In genomic region chr11:76208829-76209670, GRCh38 we compare ENCODE assay signal across 8 cellular contexts. TPM values are rescaled to one million over a fixed set of nuclear protein-coding genes. Genes with fewer than 3 reads are reported as not detected.
DNase-seq lines count a peak whose midpoint lies in the region; ATAC-seq and TF ChIP-seq lines count a peak whose summit lies in the region.

No MANE protein-coding gene starts in this region.

- ATAC-seq in HG03175 (IDR thresholded peaks at IDR 0.05; ENCODE audit: unreplicated experiment) (peak; percentile 38), GM19035 (IDR thresholded peaks at IDR 0.05; ENCODE audit: unreplicated experiment) (no peak)
- ATAC-seq in activated T-cell treated with anti-CD3 and anti-CD28 coated beads, Interleukin-2, amount 50 U/mL, for 72 hours (replicated peaks in 1 of 2), result peak; percentile 72 to 73

- peaks cover 4% of the 10 kb centered on the region for H3K27me3 ChIP-seq in Caco-2 (replicated peaks; ENCODE audit: control insufficient read depth, insufficient read depth, low read length)

- peaks cover 34% of the 10 kb centered on the region for H3K36me3 Mint-ChIP-seq in Caco-2 (ENCODE audit: insufficient read depth, unreplicated experiment)
- H3K36me3 Mint-ChIP-seq in activated T-cell treated with anti-CD3 and anti-CD28 coated beads, Interleukin-2, amount 50 U/mL, for 72 hours (ENCODE audit: insufficient read depth in 2 of 2), result no peaks in the 10 kb centered on the region
- no peaks in the 10 kb centered on the region for H3K36me3 Mint-ChIP-seq in nephron (ENCODE audit: low read depth)

- H3K27me3 Mint-ChIP-seq in Caco-2 (ENCODE audit: insufficient read depth, unreplicated experiment) (peaks cover 10% of the 10 kb centered on the region), nephron (ENCODE audit: low read depth) (peaks cover 80% of the 10 kb centered on the region)
- peaks cover 63% of the 10 kb centered on the region for H3K27me3 Mint-ChIP-seq in activated T-cell treated with anti-CD3 and anti-CD28 coated beads, Interleukin-2, amount 50 U/mL, for 72 hours (ENCODE audit: low read depth)

- CTCF ChIA-PET in Caco-2 (lab: Charles Lee), result interaction anchor here (0.5 to 6.4 kb wide), 44 partner anchors 9 to 1221 kb away, joined by 3 to 170 read pairs (median 4); partner anchors contain the start of genes EMSY, GVQW3, NEU3 and THAP12

- H3K9me3 Mint-ChIP-seq in Caco-2 (ENCODE audit: unreplicated experiment), result no peaks in the 10 kb centered on the region
- H3K9me3 Mint-ChIP-seq in activated T-cell treated with anti-CD3 and anti-CD28 coated beads, Interleukin-2, amount 50 U/mL, for 72 hours, result no peaks in the 10 kb centered on the region
- no peaks in the 10 kb centered on the region for H3K9me3 Mint-ChIP-seq in nephron

- H3K4me1 ChIP-seq in Caco-2, result peaks cover 10% of the 10 kb centered on the region

- intact Hi-C loops in Caco-2 (cut with micrococcal nuclease; ENCODE audit: unreplicated experiment), result loop anchor here (1.0 to 5.0 kb wide), 3 partner anchors 110 to 392 kb away; partner anchors contain the start of gene UVRAG

- H3K4me3 Mint-ChIP-seq in Caco-2 (ENCODE audit: unreplicated experiment), result peak overlapping the region; percentile 85
- H3K4me3 Mint-ChIP-seq in activated T-cell treated with anti-CD3 and anti-CD28 coated beads, Interleukin-2, amount 50 U/mL, for 72 hours, result peak overlapping the region; percentile 70 to 86
- peak overlapping the region; percentile 76 to 79 (median 79) for H3K4me3 Mint-ChIP-seq in nephron

- H3K4me3 ChIP-seq in Caco-2 (ENCODE audit: low read depth, low read length), result peak overlapping the region; percentile 70
- H3K4me3 ChIP-seq in fibroblast of pulmonary artery (replicated peaks; ENCODE audit: low read depth, low read length), result peak overlapping the region; percentile 45

- H3K9me3 ChIP-seq in Caco-2, result no peaks in the 10 kb centered on the region

- H3K36me3 ChIP-seq in Caco-2 (ENCODE audit: control insufficient read depth, insufficient read depth, low read length), result no peaks in the 10 kb centered on the region

- H3K27ac Mint-ChIP-seq in Caco-2 (ENCODE audit: unreplicated experiment) (peak overlapping the region; percentile 27), nephron (no peak overlapping the region)
- no peak overlapping the region for H3K27ac Mint-ChIP-seq in activated T-cell treated with anti-CD3 and anti-CD28 coated beads, Interleukin-2, amount 50 U/mL, for 72 hours

- TF ChIP-seq CTCF in Caco-2 (IDR thresholded peaks at IDR 0.05; ENCODE audit: insufficient read depth in 1 of 2, low read depth in 1 of 2, low read length in 1 of 2, severe bottlenecking in 1 of 2, unreplicated experiment in 1 of 2) (peak; percentile 99), fibroblast of pulmonary artery (IDR thresholded peaks at IDR 0.05; ENCODE audit: low read length, missing control alignments) (peak; percentile 50), nephron (IDR thresholded peaks at IDR 0.05; ENCODE audit: unreplicated experiment in 3 of 3) (peak; percentile 84 to 90 (median 88))

- H3K4me1 Mint-ChIP-seq in Caco-2 (ENCODE audit: low read depth, unreplicated experiment) (peaks cover 18% of the 10 kb centered on the region), nephron (peaks cover 19% of the 10 kb centered on the region)
- H3K4me1 Mint-ChIP-seq in activated T-cell treated with anti-CD3 and anti-CD28 coated beads, Interleukin-2, amount 50 U/mL, for 72 hours (ENCODE audit: low read depth), result peaks cover 13% of the 10 kb centered on the region

- POLR2A ChIA-PET in Caco-2 (lab: Charles Lee), result interaction anchor here (0.6 to 1.4 kb wide), 5 partner anchors 9 to 274 kb away, joined by 3 to 5 read pairs (median 3); no protein-coding TSS in a partner anchor

- no TSS peak for BruUV-seq in Caco-2 (replicated peaks; lab: Mats Ljungman, UMichigan)

- DNase-seq in Caco-2 (peak; percentile 90 to 96), OCI-M1 (lab: John Stamatoyannopoulos, UW) (peak; percentile 100), fibroblast of pulmonary artery (ENCODE audit: low read depth) (peak; percentile 31)
- peak; percentile 87 to 89 for DNase-seq in activated T-cell treated with anti-CD3 and anti-CD28 coated beads, Interleukin-2, amount 50 U/mL, for 72 hours
- peak; percentile 71 for DNase-seq in stimulated activated naive CD4-positive, alpha-beta T cell treated with Interleukin-2 at 50 U/mL for 16 hours (lab: John Stamatoyannopoulos, UW)

RNA-seq across cellular contexts. Expression of gene WNT11, which starts 2.7 kb away (rescaled TPM):
- total RNA-seq in Caco-2 (2022), result 22.6 and 29.0 TPM in 2 replicates
- total RNA-seq in activated T-cell treated with anti-CD3 and anti-CD28 coated beads, Interleukin-2, amount 50 U/mL, for 72 hours, result under 1 TPM; 0.12 to 0.16 TPM

Comparison
In these comparisons a context has a peak if more than half of its experiments do, and no peak if none do; other contexts are left out.
1. DNase-seq: peak in every context shown above with its lines; median percentile 100 in OCI-M1; 93 in Caco-2; 88 in activated T-cell treated with anti-CD3 and anti-CD28 coated beads, Interleukin-2, amount 50 U/mL, for 72 hours; 71 in stimulated activated naive CD4-positive, alpha-beta T cell treated with Interleukin-2 at 50 U/mL for 16 hours; 31 in fibroblast of pulmonary artery.
2. RNA of gene WNT11, which starts 2.7 kb away (total RNA-seq): 22.6 to 29.0 TPM in Caco-2; 0.12 to 0.16 TPM in activated T-cell treated with anti-CD3 and anti-CD28 coated beads, Interleukin-2, amount 50 U/mL, for 72 hours; every median in the first group is over 10 times any median in the second.
3. Peak in every context shown above with its lines, with median percentiles within 50 percentile points of each other: H3K4me3 Mint-ChIP-seq and CTCF ChIP-seq.